Comparison of ENCODE assay signal across 23 cellular contexts in the genomic region with DNA sequence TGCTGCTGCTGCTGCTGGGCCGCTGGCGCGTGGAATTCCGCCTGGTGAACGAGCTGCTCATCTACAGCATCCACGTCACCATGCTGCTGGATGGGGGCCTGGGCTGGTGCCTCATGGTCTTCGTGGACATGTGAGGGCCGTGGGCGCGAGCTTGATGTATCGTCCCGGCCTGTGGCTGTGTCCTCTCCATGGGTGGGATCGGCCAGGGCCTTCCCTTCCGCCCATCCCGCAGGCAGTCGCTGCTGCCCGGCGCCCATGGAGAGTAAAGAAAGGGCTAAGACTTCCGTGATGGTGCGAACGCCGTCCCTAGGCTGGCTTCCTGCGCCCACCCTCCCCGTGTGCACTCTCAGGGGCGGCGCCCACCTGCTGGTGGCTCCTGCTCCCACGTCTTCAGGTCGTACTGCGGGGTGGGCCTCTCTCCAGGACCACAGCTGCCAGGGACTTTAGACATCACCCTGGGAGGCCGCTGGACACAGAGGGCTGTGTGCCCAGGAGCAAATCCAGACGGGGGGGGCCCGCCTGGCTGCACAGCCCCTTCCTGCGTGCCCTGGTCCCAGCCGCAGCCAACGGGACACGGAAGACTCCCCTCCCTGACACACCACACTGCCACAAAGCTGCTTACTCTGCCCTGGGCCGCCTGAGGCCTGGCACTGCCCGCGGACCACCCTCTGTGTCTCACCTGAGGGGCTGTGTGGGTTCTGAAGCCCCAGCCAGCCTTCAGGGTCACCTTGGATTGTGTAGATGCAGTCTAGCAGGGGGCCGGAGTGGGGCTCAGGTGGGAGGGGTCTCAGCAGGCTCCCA.
"Had no signal": no experiment of that assay in that cellular context is flagged by ENCODE, and none has a peak within 500 bp of the region (broad histone marks: within the 10 kb centered on the region; RNA-seq: fewer than 3 reads in every experiment).

No MANE protein-coding gene starts in this region.

- DNase-seq: activated CD4-positive, alpha-beta T cell treated with anti-CD3 and anti-CD28 coated beads, Interleukin-2, amount 10 ng/mL, durations not matched to agents 7 days and 5 days; activated CD8-positive, alpha-beta T cell treated with anti-CD3 and anti-CD28 coated beads for 36 hours; activated gamma-delta T cell treated with Interleukin-2 at 50 U/mL for 16 hours; activated naive CD4-positive, alpha-beta T cell treated with anti-CD3 and anti-CD28 coated beads, Interleukin-2, amount 50 U/mL, for 16 hours; activated T-cell treated with anti-CD3 and anti-CD28 coated beads, Interleukin-2, amount 50 U/mL, for 4 hours; amniotic stem cell; central memory CD4-positive, alpha-beta T cell; foreskin keratinocyte; heart right ventricle; kidney glomerular epithelial cell; lower lobe of right lung; mesendoderm; natural killer cell; sigmoid colon; small intestine; stimulated activated CD4-positive, alpha-beta T cell treated with anti-CD3 and anti-CD28 coated beads, Interleukin-4, amount 100 ng/mL, for 24 hours; stimulated activated naive B cell treated with anti-CD40 and anti-IgM and Interleukin-4, amounts not matched to agents 10 μg/mL and 1 μg/mL and 100 μg/mL, for 72 hours had no signal

- H3K27me3 Mint-ChIP-seq: progenitor cell of endocrine pancreas had no signal

- H3K4me3 Mint-ChIP-seq: activated CD4-positive, alpha-beta T cell treated with anti-CD3 and anti-CD28 coated beads, Interleukin-2, amount 10 ng/mL, durations not matched to agents 7 days and 5 days; activated CD8-positive, alpha-beta T cell treated with anti-CD3 and anti-CD28 coated beads for 36 hours; activated T-cell treated with anti-CD3 and anti-CD28 coated beads, Interleukin-2, amount 50 U/mL, for 4 hours; activated T-helper 17 cell treated with anti-CD3 and anti-CD28 coated beads, Interleukin-2, amount 50 U/mL, for 72 hours; natural killer cell had no signal

- H3K27ac Mint-ChIP-seq: activated CD4-positive, alpha-beta T cell treated with anti-CD3 and anti-CD28 coated beads, Interleukin-2, amount 10 ng/mL, durations not matched to agents 7 days and 5 days; activated CD8-positive, alpha-beta T cell treated with anti-CD3 and anti-CD28 coated beads for 36 hours; activated T-helper 17 cell treated with anti-CD3 and anti-CD28 coated beads, Interleukin-2, amount 50 U/mL, for 72 hours; natural killer cell; progenitor cell of endocrine pancreas; stimulated activated naive B cell treated with anti-CD40 and anti-IgM and Interleukin-4, amounts not matched to agents 10 μg/mL and 1 μg/mL and 100 μg/mL, for 72 hours had no signal

- H3K36me3 Mint-ChIP-seq: stimulated activated naive B cell treated with anti-CD40 and anti-IgM and Interleukin-4, amounts not matched to agents 10 μg/mL and 1 μg/mL and 100 μg/mL, for 72 hours had no signal

- H3K4me1 Mint-ChIP-seq: activated T-helper 17 cell treated with anti-CD3 and anti-CD28 coated beads, Interleukin-2, amount 50 U/mL, for 72 hours had no signal

- H3K9me3 ChIP-seq: esophagus muscularis mucosa, heart right ventricle, lower lobe of right lung, sigmoid colon, tibial nerve had no signal

- H3K9me3 Mint-ChIP-seq: activated CD4-positive, alpha-beta T cell treated with anti-CD3 and anti-CD28 coated beads, Interleukin-2, amount 10 ng/mL, durations not matched to agents 7 days and 5 days; activated CD8-positive, alpha-beta T cell treated with anti-CD3 and anti-CD28 coated beads for 36 hours; activated T-cell treated with anti-CD3 and anti-CD28 coated beads, Interleukin-2, amount 50 U/mL, for 4 hours; activated T-helper 17 cell treated with anti-CD3 and anti-CD28 coated beads, Interleukin-2, amount 50 U/mL, for 72 hours; natural killer cell; stimulated activated naive B cell treated with anti-CD40 and anti-IgM and Interleukin-4, amounts not matched to agents 10 μg/mL and 1 μg/mL and 100 μg/mL, for 72 hours had no signal

- H3K4me3 ChIP-seq: esophagus muscularis mucosa, lower lobe of right lung, sigmoid colon had no signal

- H3K4me1 ChIP-seq: foreskin keratinocyte, heart right ventricle, lower lobe of right lung, tibial nerve had no signal

- H3K27ac ChIP-seq: esophagus muscularis mucosa, foreskin keratinocyte, heart right ventricle, lower lobe of right lung, sigmoid colon, tibial nerve, VCaP had no signal

- H3K36me3 ChIP-seq: esophagus muscularis mucosa, heart right ventricle, lower lobe of right lung, sigmoid colon, tibial nerve had no signal

- ATAC-seq: activated CD8-positive, alpha-beta T cell treated with anti-CD3 and anti-CD28 coated beads for 36 hours; activated T-helper 17 cell treated with anti-CD3 and anti-CD28 coated beads, Interleukin-2, amount 50 U/mL, for 72 hours; left lobe of liver; stimulated activated naive B cell treated with anti-CD40 and anti-IgM and Interleukin-4, amounts not matched to agents 10 μg/mL and 1 μg/mL and 100 μg/mL, for 72 hours had no signal
